In genomic region chr7:47535704-47536628, GRCh38 we compare ENCODE assay signal across 12 cellular contexts. TPM values are rescaled to one million over a fixed set of nuclear protein-coding genes. Genes with fewer than 3 reads are reported as not detected.
DNase-seq lines count a peak whose midpoint lies in the region; ATAC-seq and TF ChIP-seq lines count a peak whose summit lies in the region.
"Had no signal": no experiment of that assay in that cellular context is flagged by ENCODE, and none has a peak within 500 bp of the region (broad histone marks: within the 10 kb centered on the region; RNA-seq: fewer than 3 reads in every experiment).

No MANE protein-coding gene starts in this region.

- H3K4me3 ChIP-seq in left ventricle myocardium inferior, result peak overlapping the region; percentile 71
- peak overlapping the region in 1 of 8 donors; percentile 64 for H3K4me3 ChIP-seq in spleen

- peaks cover 50% of the 10 kb centered on the region for H3K4me1 ChIP-seq in left ventricle myocardium inferior
- peaks cover 0 to 74% (median 54%) of the 10 kb centered on the region in 6 donors for H3K4me1 ChIP-seq in spleen

- H3K36me3 Mint-ChIP-seq in endothelial cell (ENCODE audit: low read depth, unreplicated experiment) (no peaks in the 10 kb centered on the region), neural crest cell (ENCODE audit: low read depth) (peaks cover 8% of the 10 kb centered on the region)

- H3K27ac ChIP-seq in left ventricle myocardium inferior (replicated peaks), result peak overlapping the region; percentile 12
- peak overlapping the region in 4 of 8 donors; percentile 28 to 57 (median 54) for H3K27ac ChIP-seq in spleen
- H3K27ac ChIP-seq: foreskin keratinocyte had no signal

- no peak for ATAC-seq in Right ventricle myocardium inferior

- WGBS in spleen, 5 donors, result 69 to 88% (median 87%) methylated on average over 23 of the region's 23 CpGs

- H3K27ac Mint-ChIP-seq in endothelial cell (ENCODE audit: unreplicated experiment) (no peak overlapping the region), neural crest cell (ENCODE audit: unreplicated experiment) (peak overlapping the region; percentile 87)

- H3K9me3 ChIP-seq in left ventricle myocardium inferior (replicated peaks) (no peaks in the 10 kb centered on the region), spleen (no peaks in the 10 kb centered on the region)

- H3K27me3 ChIP-seq in left ventricle myocardium inferior (ENCODE audit: low read depth) (no peaks in the 10 kb centered on the region), spleen (replicated peaks in 1 of 7) (peaks cover 0 to 22% (median 0%) of the 10 kb centered on the region in 7 donors)

- peak; percentile 5 for DNase-seq in left ventricle myocardium inferior
- DNase-seq in Right ventricle myocardium inferior (ENCODE audit: missing footprints), result no peak
- DNase-seq in endothelial cell (ENCODE audit: low spot score), result no peak
- no peak for DNase-seq in neural crest cell (ENCODE audit: low read depth, low spot score)
- DNase-seq in activated T-cell treated with anti-CD3 and anti-CD28 coated beads, Interleukin-2, amount 50 U/mL, for 1 hour, result no peak
- no peak for DNase-seq in dedifferentiated amniotic fluid mesenchymal stem cell (ENCODE audit: extremely low spot score)
- no peak for DNase-seq in spleen
- no peak for DNase-seq in NCI-H128 (lab: John Stamatoyannopoulos, UW; ENCODE audit: unreplicated experiment)
- DNase-seq: foreskin keratinocyte; GF-D8; NCI-H2081 treated with DMSO at 0.1 percent for 48 hours; stimulated activated CD4-positive, alpha-beta T cell treated with anti-CD3 and anti-CD28 coated beads, Interleukin-2, amount 100 ng/mL, for 24 hours had no signal

- intact Hi-C loops in left ventricle myocardium inferior (cut with micrococcal nuclease) (no loop called here), Right ventricle myocardium inferior (cut with DNase I) (no loop called here), spleen (cut with DNase I; ENCODE audit: low total_unique reads) (no loop called here)

- peak overlapping the region; percentile 84 for H3K4me3 Mint-ChIP-seq in endothelial cell (ENCODE audit: unreplicated experiment)
- H3K4me3 Mint-ChIP-seq in neural crest cell, result peak overlapping the region; percentile 87

- TF ChIP-seq CTCF in left ventricle myocardium inferior (IDR thresholded peaks at IDR 0.05; ENCODE audit: borderline replicate concordance) (no peak), endothelial cell (IDR thresholded peaks at IDR 0.05; ENCODE audit: unreplicated experiment) (no peak), neural crest cell (conservative IDR thresholded peaks at IDR 0.05) (no peak), spleen (IDR thresholded peaks at IDR 0.05 in 8 of 11, conservative IDR thresholded peaks at IDR 0.05 in 3 of 11) (no peak)

- no peak for TF ChIP-seq POLR2A in spleen (IDR thresholded peaks at IDR 0.05)

- H3K36me3 ChIP-seq in left ventricle myocardium inferior, result no peaks in the 10 kb centered on the region
- H3K36me3 ChIP-seq in spleen, result peaks cover 0 to 4% (median 0%) of the 10 kb centered on the region in 6 donors

- H3K27me3 Mint-ChIP-seq in endothelial cell (ENCODE audit: unreplicated experiment) (peaks cover 17% of the 10 kb centered on the region), neural crest cell (ENCODE audit: low read depth) (peaks cover 47% of the 10 kb centered on the region)

- H3K4me1 Mint-ChIP-seq in endothelial cell (ENCODE audit: unreplicated experiment), result peaks cover 11% of the 10 kb centered on the region
- peaks cover 50% of the 10 kb centered on the region for H3K4me1 Mint-ChIP-seq in neural crest cell

- H3K9me3 Mint-ChIP-seq in endothelial cell (ENCODE audit: unreplicated experiment), result no peaks in the 10 kb centered on the region
- peaks cover 3% of the 10 kb centered on the region for H3K9me3 Mint-ChIP-seq in neural crest cell

RNA-seq across cellular contexts. Expression of gene TNS3, which starts 45.9 kb away (rescaled TPM):
- 40.6 TPM for total RNA-seq in left ventricle myocardium inferior
- total RNA-seq in Right ventricle myocardium inferior, result 44.8 TPM
- total RNA-seq in endothelial cell (ENCODE audit: unreplicated experiment), result 7.5 TPM
- total RNA-seq in neural crest cell, result 25.0 and 26.4 TPM in 2 replicates
- total RNA-seq in spleen, result 100 to 1,000 TPM; 122 to 247 (median 152) TPM
- 10 to 100 TPM; 17.7 to 31.4 (median 20.9) TPM for polyA plus RNA-seq in spleen
